14 cellular contexts compared by ENCODE assay signal in the genomic region with DNA sequence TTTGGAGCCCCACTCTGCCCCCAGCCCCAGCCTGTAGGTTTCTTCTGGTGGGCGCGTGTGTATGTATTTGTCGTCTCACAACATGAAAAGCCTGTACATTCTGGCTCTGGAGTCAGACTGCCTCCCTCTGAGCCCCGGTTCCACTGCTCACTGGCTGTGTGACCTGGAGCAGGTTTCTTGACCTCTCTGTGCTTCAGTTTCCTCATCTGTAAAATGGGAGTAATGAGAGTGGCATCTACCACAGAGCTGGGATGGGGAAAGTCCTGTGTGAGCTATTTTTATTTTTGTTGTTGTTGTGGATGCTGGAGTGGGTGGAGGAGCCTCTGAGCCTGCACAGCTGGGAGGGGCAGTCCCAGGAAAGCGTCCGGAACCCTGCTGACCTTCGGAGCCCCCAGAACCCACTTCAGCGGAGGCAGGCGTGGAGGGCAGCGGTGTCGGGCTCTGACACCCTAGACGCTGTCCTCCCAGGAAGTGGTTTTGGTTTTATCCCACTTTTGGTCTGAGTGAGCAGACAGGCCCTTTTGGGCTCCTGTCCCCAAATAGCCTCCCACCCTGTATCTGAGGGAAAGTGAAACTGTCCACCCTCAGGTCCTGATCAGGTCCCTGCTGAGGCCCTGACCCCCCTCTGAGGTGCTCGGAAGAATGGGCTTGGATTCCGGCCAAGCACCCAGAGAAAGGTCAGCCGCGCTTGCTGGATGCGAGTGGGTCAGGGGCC.
A peak's percentile ranks its signal among the peaks of the same experiment; 100 is the strongest.
DNase-seq lines count a peak whose midpoint lies in the region; ATAC-seq lines count a peak whose summit lies in the region.
"Had no signal": no experiment of that assay in that cellular context is flagged by ENCODE, and none has a peak within 500 bp of the region (broad histone marks: within the 10 kb centered on the region; RNA-seq: fewer than 3 reads in every experiment).

No MANE protein-coding gene starts in this region.

- H3K4me3 Mint-ChIP-seq in T-helper 17 cell = peak overlapping the region; percentile 19
- peak overlapping the region; percentile 64 for H3K4me3 Mint-ChIP-seq in natural killer cell treated with Interleukin-12 subunit alpha and Interleukin-12 subunit beta and Interleukin-15 and Interleukin-18, amount 100 ng/mL, for 72 hours
- H3K4me3 Mint-ChIP-seq in T-helper 2 cell treated with Interferon-gamma antibody and Interleukin-4, amounts not matched to agents 5 μg/mL and 100 μg/mL, for 36 hours = no peak overlapping the region
- H3K4me3 Mint-ChIP-seq: activated CD4-positive, alpha-beta memory T cell treated with anti-CD3 and anti-CD28 coated beads for 36 hours had no signal

- peaks cover 19% of the 10 kb centered on the region for H3K27me3 Mint-ChIP-seq in T-helper 17 cell
- H3K27me3 Mint-ChIP-seq in natural killer cell treated with Interleukin-12 subunit alpha and Interleukin-12 subunit beta and Interleukin-15 and Interleukin-18, amount 100 ng/mL, for 72 hours = no peaks in the 10 kb centered on the region
- peaks cover 2% of the 10 kb centered on the region for H3K27me3 Mint-ChIP-seq in T-helper 2 cell treated with Interferon-gamma antibody and Interleukin-4, amounts not matched to agents 5 μg/mL and 100 μg/mL, for 36 hours (ENCODE audit: low read depth)

- DNase-seq in T-helper 17 cell (no peak), NCI-H1417 treated with DMSO at 0.1 percent for 48 hours (lab: John Stamatoyannopoulos, UW) (no peak), left colon (no peak)
- peak; percentile 77 for DNase-seq in natural killer cell treated with Interleukin-12 subunit alpha and Interleukin-12 subunit beta and Interleukin-15 and Interleukin-18, amount 100 ng/mL, for 72 hours (ENCODE audit: low spot score)
- DNase-seq in T-helper 2 cell treated with Interferon-gamma antibody and Interleukin-4, amounts not matched to agents 5 μg/mL and 100 μg/mL, for 36 hours (ENCODE audit: low spot score) = no peak
- DNase-seq: activated CD4-positive, alpha-beta memory T cell treated with anti-CD3 and anti-CD28 coated beads for 36 hours; C1 segment of cervical spinal cord; NCI-H2029; T-helper 2 cell had no signal

- H3K27ac Mint-ChIP-seq in T-helper 17 cell = no peak overlapping the region
- peak overlapping the region; percentile 27 to 58 for H3K27ac Mint-ChIP-seq in natural killer cell treated with Interleukin-12 subunit alpha and Interleukin-12 subunit beta and Interleukin-15 and Interleukin-18, amount 100 ng/mL, for 72 hours
- H3K27ac Mint-ChIP-seq in T-helper 2 cell treated with Interferon-gamma antibody and Interleukin-4, amounts not matched to agents 5 μg/mL and 100 μg/mL, for 36 hours = no peak overlapping the region
- H3K27ac Mint-ChIP-seq: activated CD4-positive, alpha-beta memory T cell treated with anti-CD3 and anti-CD28 coated beads for 36 hours had no signal

- ATAC-seq in GM18907 (IDR thresholded peaks at IDR 0.05; ENCODE audit: unreplicated experiment) (peak; percentile 42), HG02852 (IDR thresholded peaks at IDR 0.05; ENCODE audit: unreplicated experiment) (peak; percentile 68), T-helper 17 cell (no peak), HG03378 (IDR thresholded peaks at IDR 0.05; ENCODE audit: unreplicated experiment) (no peak), left colon (no peak)
- peak; percentile 89 to 90 for ATAC-seq in natural killer cell treated with Interleukin-12 subunit alpha and Interleukin-12 subunit beta and Interleukin-15 and Interleukin-18, amount 100 ng/mL, for 72 hours

- H3K9me3 ChIP-seq in T-helper 17 cell (ENCODE audit: control insufficient read depth, low read length, poor library complexity, severe bottlenecking) = no peaks in the 10 kb centered on the region

- intact Hi-C loops in left colon (cut with DNase I, micrococcal nuclease) = no loop called here

- peaks cover 12% of the 10 kb centered on the region for H3K4me1 Mint-ChIP-seq in T-helper 17 cell
- H3K4me1 Mint-ChIP-seq in natural killer cell treated with Interleukin-12 subunit alpha and Interleukin-12 subunit beta and Interleukin-15 and Interleukin-18, amount 100 ng/mL, for 72 hours (ENCODE audit: low read depth in 2 of 2) = peaks cover 29 to 44% of the 10 kb centered on the region in 2 donors
- H3K4me1 Mint-ChIP-seq in T-helper 2 cell treated with Interferon-gamma antibody and Interleukin-4, amounts not matched to agents 5 μg/mL and 100 μg/mL, for 36 hours (ENCODE audit: low read depth) = peaks cover 30% of the 10 kb centered on the region

- peaks cover 3% of the 10 kb centered on the region for H3K36me3 Mint-ChIP-seq in T-helper 17 cell (ENCODE audit: low read depth)
- H3K36me3 Mint-ChIP-seq in natural killer cell treated with Interleukin-12 subunit alpha and Interleukin-12 subunit beta and Interleukin-15 and Interleukin-18, amount 100 ng/mL, for 72 hours = no peaks in the 10 kb centered on the region
- H3K36me3 Mint-ChIP-seq in T-helper 2 cell treated with Interferon-gamma antibody and Interleukin-4, amounts not matched to agents 5 μg/mL and 100 μg/mL, for 36 hours (ENCODE audit: low read depth) = no peaks in the 10 kb centered on the region
- H3K36me3 Mint-ChIP-seq: activated CD4-positive, alpha-beta memory T cell treated with anti-CD3 and anti-CD28 coated beads for 36 hours; activated naive CD4-positive, alpha-beta T cell treated with anti-CD3 and anti-CD28 coated beads, Interleukin-2, amount 50 U/mL, for 72 hours; IgD-negative memory B cell had no signal

- no peaks in the 10 kb centered on the region for H3K9me3 Mint-ChIP-seq in natural killer cell treated with Interleukin-12 subunit alpha and Interleukin-12 subunit beta and Interleukin-15 and Interleukin-18, amount 100 ng/mL, for 72 hours
- no peaks in the 10 kb centered on the region for H3K9me3 Mint-ChIP-seq in T-helper 2 cell treated with Interferon-gamma antibody and Interleukin-4, amounts not matched to agents 5 μg/mL and 100 μg/mL, for 36 hours
- H3K9me3 Mint-ChIP-seq: activated CD4-positive, alpha-beta memory T cell treated with anti-CD3 and anti-CD28 coated beads for 36 hours; activated naive CD4-positive, alpha-beta T cell treated with anti-CD3 and anti-CD28 coated beads, Interleukin-2, amount 50 U/mL, for 72 hours had no signal

Comparison
In these comparisons a context has a peak if more than half of its experiments do, and no peak if none do; other contexts are left out.
1. ATAC-seq: peak in GM18907 (single experiment), HG02852 (single experiment) and natural killer cell treated with Interleukin-12 subunit alpha and Interleukin-12 subunit beta and Interleukin-15 and Interleukin-18, amount 100 ng/mL, for 72 hours (2 of 2); none in T-helper 17 cell (single experiment), HG03378 (single experiment) and left colon (single experiment).
2. H3K27ac Mint-ChIP-seq: peak in natural killer cell treated with Interleukin-12 subunit alpha and Interleukin-12 subunit beta and Interleukin-15 and Interleukin-18, amount 100 ng/mL, for 72 hours (2 of 2); none in T-helper 17 cell (single experiment) and T-helper 2 cell treated with Interferon-gamma antibody and Interleukin-4, amounts not matched to agents 5 μg/mL and 100 μg/mL, for 36 hours (single experiment).